Comparison of ENCODE assay signal across 17 cellular contexts in the genomic region with DNA sequence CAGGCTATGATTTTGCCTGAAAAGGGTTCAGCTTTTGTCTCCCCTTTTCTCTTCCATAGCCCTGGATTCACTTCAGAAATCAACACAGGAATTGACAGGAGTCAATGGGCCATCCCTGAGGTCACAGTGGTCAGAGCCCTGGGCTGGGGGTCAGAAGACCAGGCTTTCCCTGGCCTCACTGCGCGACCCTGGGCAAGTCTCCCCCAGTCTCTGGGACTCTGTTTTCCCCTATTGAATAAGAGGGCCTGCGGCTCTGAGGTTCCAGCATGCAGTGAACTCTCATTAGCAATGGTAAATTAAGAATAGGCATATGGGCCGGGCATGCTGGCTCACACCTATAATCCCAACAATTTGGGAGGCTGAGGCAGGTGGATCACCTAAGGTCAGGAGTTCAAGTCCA. TPM values are rescaled to one million over a fixed set of nuclear protein-coding genes. Genes with fewer than 3 reads are reported as not detected.
A peak's percentile ranks its signal among the peaks of the same experiment; 100 is the strongest.
DNase-seq lines count a peak whose midpoint lies in the region; ATAC-seq and TF ChIP-seq lines count a peak whose summit lies in the region.
"Had no signal": no experiment of that assay in that cellular context is flagged by ENCODE, and none has a peak within 500 bp of the region (broad histone marks: within the 10 kb centered on the region; RNA-seq: fewer than 3 reads in every experiment).

No MANE protein-coding gene starts in this region.

- no peak overlapping the region for H3K4me3 ChIP-seq in endodermal cell (ENCODE audit: low read length)
- H3K4me3 ChIP-seq in upper lobe of right lung, result no peak overlapping the region
- H3K4me3 ChIP-seq: A549 had no signal

- H3K4me3 Mint-ChIP-seq in endodermal cell, result no peak overlapping the region
- H3K4me3 Mint-ChIP-seq in osteocyte (ENCODE audit: unreplicated experiment), result no peak overlapping the region
- H3K4me3 Mint-ChIP-seq: CD8-positive, alpha-beta T cell; HFFc6 had no signal

- ATAC-seq in upper lobe of right lung, result no peak
- ATAC-seq: CD8-positive, alpha-beta T cell had no signal

- H3K4me1 ChIP-seq in endodermal cell (ENCODE audit: control insufficient read depth, insufficient read depth, low read length) (no peaks in the 10 kb centered on the region), upper lobe of right lung (no peaks in the 10 kb centered on the region)
- H3K4me1 ChIP-seq: A549, BE2C, Caco-2 had no signal

- DNase-seq in ELF-1 (ENCODE audit: low read depth, low spot score), result peak; percentile 0
- DNase-seq in endodermal cell, result peak; percentile 20
- peak; percentile 80 for DNase-seq in osteocyte (ENCODE audit: extremely low spot score, unreplicated experiment)
- peak; percentile 26 for DNase-seq in upper lobe of right lung
- DNase-seq in SHP77 treated with DMSO at 0.1 percent for 48 hours (lab: John Stamatoyannopoulos, UW), result no peak
- DNase-seq in NCI-H2227 (lab: John Stamatoyannopoulos, UW; ENCODE audit: unreplicated experiment), result no peak
- DNase-seq: BE2C, Caco-2, DND-41, GF-D8, HCEC 1CT, HFFc6 had no signal

- H3K4me1 Mint-ChIP-seq in endodermal cell, result peaks cover 6% of the 10 kb centered on the region
- no peaks in the 10 kb centered on the region for H3K4me1 Mint-ChIP-seq in osteocyte (ENCODE audit: unreplicated experiment)

- peaks cover 10% of the 10 kb centered on the region for H3K27me3 Mint-ChIP-seq in endodermal cell (ENCODE audit: insufficient read depth)
- H3K27me3 Mint-ChIP-seq in osteocyte (ENCODE audit: unreplicated experiment), result no peaks in the 10 kb centered on the region

- H3K27ac ChIP-seq in endodermal cell (ENCODE audit: low read depth, low read length) (no peak overlapping the region), upper lobe of right lung (no peak overlapping the region)
- H3K27ac ChIP-seq: A549, C4-2B had no signal

- H3K9me3 Mint-ChIP-seq in endodermal cell (no peaks in the 10 kb centered on the region), osteocyte (ENCODE audit: unreplicated experiment) (no peaks in the 10 kb centered on the region)
- H3K9me3 Mint-ChIP-seq: CD8-positive, alpha-beta T cell had no signal

- no peak overlapping the region for H3K9ac ChIP-seq in endodermal cell (ENCODE audit: extremely low read depth, low read length, poor library complexity, severe bottlenecking)

- no peaks in the 10 kb centered on the region for H3K9me3 ChIP-seq in endodermal cell (ENCODE audit: control insufficient read depth, low read length)
- no peaks in the 10 kb centered on the region for H3K9me3 ChIP-seq in upper lobe of right lung
- H3K9me3 ChIP-seq: A549, BE2C, Caco-2 had no signal

- H3K27ac Mint-ChIP-seq in endodermal cell (no peak overlapping the region), osteocyte (ENCODE audit: unreplicated experiment) (no peak overlapping the region)
- H3K27ac Mint-ChIP-seq: CD8-positive, alpha-beta T cell; HFFc6 had no signal

- no peaks in the 10 kb centered on the region for H3K27me3 ChIP-seq in endodermal cell (ENCODE audit: control insufficient read depth, insufficient read depth, low read length, poor library complexity, severe bottlenecking)
- H3K27me3 ChIP-seq in upper lobe of right lung, result peaks cover 11% of the 10 kb centered on the region
- H3K27me3 ChIP-seq: BE2C had no signal

- H3K36me3 Mint-ChIP-seq in endodermal cell (ENCODE audit: low read depth) (no peaks in the 10 kb centered on the region), osteocyte (ENCODE audit: unreplicated experiment) (no peaks in the 10 kb centered on the region)
- H3K36me3 Mint-ChIP-seq: CD8-positive, alpha-beta T cell had no signal

- intact Hi-C loops in upper lobe of right lung (cut with DNase I), result no loop called here

- no peak for TF ChIP-seq CTCF in endodermal cell (conservative IDR thresholded peaks at IDR 0.05)
- TF ChIP-seq CTCF in osteocyte (IDR thresholded peaks at IDR 0.05), result no peak
- TF ChIP-seq CTCF in upper lobe of right lung (IDR thresholded peaks at IDR 0.05), result no peak

- H3K36me3 ChIP-seq in endodermal cell (ENCODE audit: control insufficient read depth, insufficient read depth, low read length), result no peaks in the 10 kb centered on the region
- H3K36me3 ChIP-seq in upper lobe of right lung, result no peaks in the 10 kb centered on the region
- H3K36me3 ChIP-seq: BE2C had no signal

- 90 to 92% methylated on average over 2 to 4 of the region's 4 CpGs for WGBS in endodermal cell (ENCODE audit: insufficient coverage in 1 of 2, insufficient read length in 1 of 2), 2 experiments

RNA-seq across cellular contexts. Expression of a gene that starts 30.7 kb away (rescaled TPM):
- total RNA-seq in endodermal cell (under 1 TPM in 1 of 2 donors, not detected in 1; 0.18 TPM), osteocyte (not detected in 2 replicates), upper lobe of right lung (not detected)
- polyA plus RNA-seq in endodermal cell (2013, experiment 1 of 2), result 1.0 TPM
- polyA plus RNA-seq in endodermal cell (2013, experiment 2 of 2), result 1.5 TPM
- total RNA-seq: Caco-2; CD8-positive, alpha-beta T cell; HepG2; HFFc6 had no signal
- polyA plus RNA-seq: A549, AG04450, HepG2 had no signal

Comparison
In these comparisons a context has a peak if more than half of its experiments do, and no peak if none do; other contexts are left out.
1. DNase-seq: peak in ELF-1 (single experiment), endodermal cell (single experiment), osteocyte (single experiment) and upper lobe of right lung (single experiment); none in SHP77 treated with DMSO at 0.1 percent for 48 hours (single experiment) and NCI-H2227 (single experiment).